20 cellular contexts compared by ENCODE assay signal in genomic region chr19:37970699-37971098, GRCh38.
DNase-seq lines count a peak whose midpoint lies in the region; ATAC-seq, FAIRE-seq and TF ChIP-seq lines count a peak whose summit lies in the region.
"Had no signal": no experiment of that assay in that cellular context is flagged by ENCODE, and none has a peak within 500 bp of the region (broad histone marks: within the 10 kb centered on the region; RNA-seq: fewer than 3 reads in every experiment).

No MANE protein-coding gene starts in this region.

- intact Hi-C loops in posterior vena cava (cut with DNase I), result no loop called here
- intact Hi-C loops in esophagus squamous epithelium (cut with DNase I), result no loop called here

- H3K27ac ChIP-seq in esophagus squamous epithelium, result no peak overlapping the region
- H3K27ac ChIP-seq: BLaER1 treated with 17β-estradiol and CSF1 and Interleukin-3, amounts not matched to agents 10 nM and 100 nM had no signal

- H3K9me3 ChIP-seq in esophagus squamous epithelium, result peaks cover 0 to 13% (median 8%) of the 10 kb centered on the region in 3 donors

- WGBS in esophagus squamous epithelium, 2 donors, result 94 to 95% methylated on average over 4 of the region's 4 CpGs

- no peak overlapping the region for H3K4me3 ChIP-seq in esophagus squamous epithelium
- H3K4me3 ChIP-seq: BLaER1 treated with 17β-estradiol and CSF1 and Interleukin-3, amounts not matched to agents 10 nM and 100 nM; GM12878 had no signal

- H3K27me3 ChIP-seq in esophagus squamous epithelium, result no peaks in the 10 kb centered on the region
- H3K27me3 ChIP-seq: BLaER1 treated with 17β-estradiol and CSF1 and Interleukin-3, amounts not matched to agents 10 nM and 100 nM had no signal

- TF ChIP-seq POLR2A in esophagus squamous epithelium (IDR thresholded peaks at IDR 0.05), result no peak

- H3K4me1 ChIP-seq in esophagus squamous epithelium, result peaks cover 0 to 29% (median 16%) of the 10 kb centered on the region in 3 donors

- peak; percentile 46 for FAIRE-seq in HTR-8/SVneo (lab: Jason Lieb, UNC)
- FAIRE-seq: GM12878, GM19239, H1 had no signal

- peaks cover 0 to 5% (median 0%) of the 10 kb centered on the region in 3 donors for H3K36me3 ChIP-seq in esophagus squamous epithelium

- TF ChIP-seq CTCF in esophagus squamous epithelium (IDR thresholded peaks at IDR 0.05), result no peak

- peak; percentile 17 for DNase-seq in activated effector memory CD4-positive, alpha-beta T cell treated with anti-CD3 and anti-CD28 coated beads, Interleukin-2, amount 50 U/mL, for 16 hours
- no peak for DNase-seq in activated effector memory CD4-positive, alpha-beta T cell treated with Interleukin-2 at 50 U/mL for 16 hours
- DNase-seq in HTR-8/SVneo (ENCODE audit: insufficient read length, low spot score), result no peak
- DNase-seq in posterior vena cava (ENCODE audit: low spot score), result peak; percentile 30
- DNase-seq in esophagus squamous epithelium (lab: John Stamatoyannopoulos, UW), result no peak
- no peak for DNase-seq in KG1 (lab: John Stamatoyannopoulos, UW)
- DNase-seq: CD4-positive, CD25-positive, alpha-beta regulatory T cell; CD8-positive, alpha-beta memory T cell; COR-L47; DMS 273 treated with DMSO at 0.1 percent for 48 hours; DMS53; DND-41; EL; H9; IMR-90 had no signal

- ATAC-seq in HG02610 (IDR thresholded peaks at IDR 0.05; ENCODE audit: unreplicated experiment), result no peak
- ATAC-seq: GM12878 had no signal

Comparison
In these comparisons a context has a peak if more than half of its experiments do, and no peak if none do; other contexts are left out.
1. DNase-seq: peak in activated effector memory CD4-positive, alpha-beta T cell treated with anti-CD3 and anti-CD28 coated beads, Interleukin-2, amount 50 U/mL, for 16 hours (single experiment) and posterior vena cava (single experiment); none in activated effector memory CD4-positive, alpha-beta T cell treated with Interleukin-2 at 50 U/mL for 16 hours (single experiment), HTR-8/SVneo (single experiment), esophagus squamous epithelium (single experiment) and KG1 (single experiment).